ENCODE assay signal across 10 cellular contexts in genomic region chr6:99348220-99348822, GRCh38. TPM values are rescaled to one million over a fixed set of nuclear protein-coding genes. Genes with fewer than 3 reads are reported as not detected.
DNase-seq lines count a peak whose midpoint lies in the region; ATAC-seq and TF ChIP-seq lines count a peak whose summit lies in the region.
"Had no signal": no experiment of that assay in that cellular context is flagged by ENCODE, and none has a peak within 500 bp of the region (broad histone marks: within the 10 kb centered on the region; RNA-seq: fewer than 3 reads in every experiment).

No MANE protein-coding gene starts in this region.

- CTCF ChIA-PET in Caco-2 (lab: Charles Lee), result no interaction called here
- CTCF ChIA-PET in GM10248 (lab: Yijun Ruan, JAX), result interaction anchor here (1.1 to 8.9 kb wide), 4 partner anchors 10 to 17 kb away, joined by 3 to 65 read pairs (median 6); no protein-coding TSS in a partner anchor

- ATAC-seq in right lobe of liver (no peak), GM21515 (IDR thresholded peaks at IDR 0.05; ENCODE audit: unreplicated experiment) (no peak)

- intact Hi-C loops in Caco-2 (cut with micrococcal nuclease; ENCODE audit: unreplicated experiment), result no loop called here
- intact Hi-C loops in right lobe of liver (cut with DNase I), result no loop called here

- H3K36me3 Mint-ChIP-seq in Caco-2 (ENCODE audit: insufficient read depth, unreplicated experiment) (no peaks in the 10 kb centered on the region), chondrocyte (ENCODE audit: low read depth) (no peaks in the 10 kb centered on the region)
- H3K36me3 Mint-ChIP-seq: naive B cell had no signal

- H3K4me1 Mint-ChIP-seq in Caco-2 (ENCODE audit: low read depth, unreplicated experiment), result no peaks in the 10 kb centered on the region
- H3K4me1 Mint-ChIP-seq in chondrocyte (ENCODE audit: low read depth), result peaks cover 21% of the 10 kb centered on the region

- no peak overlapping the region for H3K27ac ChIP-seq in right lobe of liver

- no peaks in the 10 kb centered on the region for H3K9me3 Mint-ChIP-seq in Caco-2 (ENCODE audit: unreplicated experiment)
- no peaks in the 10 kb centered on the region for H3K9me3 Mint-ChIP-seq in chondrocyte (ENCODE audit: low read depth)
- H3K9me3 Mint-ChIP-seq: naive B cell had no signal

- H3K9me3 ChIP-seq in Caco-2 (no peaks in the 10 kb centered on the region), neuron (ENCODE audit: low read length) (no peaks in the 10 kb centered on the region), right lobe of liver (no peaks in the 10 kb centered on the region)

- POLR2A ChIA-PET in Caco-2 (lab: Charles Lee), result no interaction called here
- POLR2A ChIA-PET in GM10248 (lab: Yijun Ruan, JAX), result no interaction called here

- 77% methylated on average over 4 of the region's 11 CpGs for WGBS in right lobe of liver (ENCODE audit: insufficient coverage, low coverage, low lambda C conversion rate, missing lambda C conversion rate)

- H3K4me3 ChIP-seq in Caco-2 (ENCODE audit: low read depth, low read length) (no peak overlapping the region), neuron (ENCODE audit: low read length) (peak overlapping the region; percentile 99), right lobe of liver (no peak overlapping the region)

- H3K27me3 ChIP-seq in Caco-2 (replicated peaks; ENCODE audit: control insufficient read depth, insufficient read depth, low read length), result no peaks in the 10 kb centered on the region
- H3K27me3 ChIP-seq in neuron (ENCODE audit: insufficient read depth, low read length), result peaks cover 10% of the 10 kb centered on the region
- peaks cover 0 to 7% of the 10 kb centered on the region in 2 donors for H3K27me3 ChIP-seq in right lobe of liver

- peak overlapping the region; percentile 56 for H3K4me3 Mint-ChIP-seq in Caco-2 (ENCODE audit: unreplicated experiment)
- H3K4me3 Mint-ChIP-seq in chondrocyte (ENCODE audit: unreplicated experiment), result peak overlapping the region; percentile 75

- DNase-seq in Caco-2, result no peak
- peak; percentile 23 for DNase-seq in NCI-H146 treated with DMSO at 0.1 percent for 48 hours (lab: John Stamatoyannopoulos, UW; ENCODE audit: unreplicated experiment)
- DNase-seq in chondrocyte (ENCODE audit: low spot score), result no peak
- DNase-seq in right lobe of liver, result no peak
- DNase-seq in amniotic stem cell (lab: John Stamatoyannopoulos, UW), result no peak
- no peak for DNase-seq in GM10248 (ENCODE audit: extremely low spot score)
- DNase-seq: MV-4-11, naive B cell had no signal

- no peak for TF ChIP-seq CTCF in Caco-2 (IDR thresholded peaks at IDR 0.05; ENCODE audit: insufficient read depth in 1 of 2, low read depth in 1 of 2, low read length in 1 of 2, severe bottlenecking in 1 of 2, unreplicated experiment in 1 of 2)
- no peak for TF ChIP-seq CTCF in chondrocyte (IDR thresholded peaks at IDR 0.05)
- TF ChIP-seq CTCF in right lobe of liver (IDR thresholded peaks at IDR 0.05), result no peak
- TF ChIP-seq CTCF in GM10248 (IDR thresholded peaks at IDR 0.05; ENCODE audit: control extremely low read depth, extremely low read depth, low read depth, missing control alignments), result no peak

- H3K27me3 Mint-ChIP-seq in Caco-2 (ENCODE audit: insufficient read depth, unreplicated experiment) (peaks cover 8% of the 10 kb centered on the region), chondrocyte (ENCODE audit: low read depth) (peaks cover under 1% of the 10 kb centered on the region)

- H3K27ac Mint-ChIP-seq in Caco-2 (ENCODE audit: unreplicated experiment), result no peak overlapping the region
- no peak overlapping the region for H3K27ac Mint-ChIP-seq in chondrocyte (ENCODE audit: unreplicated experiment)
- H3K27ac Mint-ChIP-seq: naive B cell had no signal

- H2AFZ ChIP-seq in neuron (ENCODE audit: low read depth, low read length), result peak overlapping the region; percentile 79

- no peak for TF ChIP-seq POLR2A in right lobe of liver (IDR thresholded peaks at IDR 0.05)

- BruUV-seq in Caco-2 (replicated peaks; lab: Mats Ljungman, UMichigan), result no TSS peak

- no peaks in the 10 kb centered on the region for H3K36me3 ChIP-seq in Caco-2 (ENCODE audit: control insufficient read depth, insufficient read depth, low read length)
- H3K36me3 ChIP-seq in neuron (ENCODE audit: insufficient read depth, low read length), result no peaks in the 10 kb centered on the region
- H3K36me3 ChIP-seq in right lobe of liver, result no peaks in the 10 kb centered on the region

- H3K4me1 ChIP-seq in Caco-2, result no peaks in the 10 kb centered on the region
- peaks cover 29% of the 10 kb centered on the region for H3K4me1 ChIP-seq in neuron (ENCODE audit: insufficient read depth, low read length)
- H3K4me1 ChIP-seq in right lobe of liver, result no peaks in the 10 kb centered on the region

RNA-seq across cellular contexts. Expression of gene FAXC, which starts 1.2 kb away (rescaled TPM):
- 0.16 and 0.86 TPM in 2 replicates for total RNA-seq in Caco-2 (2022)
- 6.8 to 9.7 TPM (median 8.0 TPM) in 3 replicates for total RNA-seq in chondrocyte
- total RNA-seq in right lobe of liver, result not detected

RNA-seq across cellular contexts. Expression of gene COQ3, which starts 45.7 kb away (rescaled TPM):
- total RNA-seq in Caco-2 (2022) (5.8 and 6.4 TPM in 2 replicates), chondrocyte (3.7 to 6.5 TPM (median 4.4 TPM) in 3 replicates), right lobe of liver (1 to 10 TPM; 5.6 to 8.2 (median 6.7) TPM)
